27 cellular contexts compared by ENCODE assay signal in the genomic region with DNA sequence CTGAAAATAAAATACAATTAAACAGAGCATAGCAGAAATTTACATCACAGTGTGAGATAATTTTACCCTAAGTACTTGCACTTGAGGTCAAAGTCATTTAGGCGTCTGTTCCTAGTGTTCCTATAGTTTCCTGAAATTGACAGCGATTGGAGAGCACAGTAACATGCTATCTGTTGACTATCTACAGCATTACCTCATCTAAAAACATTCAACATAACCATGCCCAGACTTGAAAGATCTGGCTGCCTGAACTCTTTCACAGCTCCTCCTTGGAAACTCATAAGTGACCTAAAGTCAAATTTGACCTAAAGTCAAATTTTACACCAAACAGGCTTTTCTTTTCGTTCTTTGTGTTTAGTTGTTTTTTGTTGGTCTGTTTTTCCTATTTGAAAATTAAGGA.
"Had no signal": no experiment of that assay in that cellular context is flagged by ENCODE, and none has a peak within 500 bp of the region (broad histone marks: within the 10 kb centered on the region; RNA-seq: fewer than 3 reads in every experiment).

No MANE protein-coding gene starts in this region.

- H3K36me3 ChIP-seq: adrenal gland, cardiac muscle cell, SJSA1 had no signal

- H3K4me1 ChIP-seq: adrenal gland, body of pancreas, SJSA1 had no signal

- H3K36me3 Mint-ChIP-seq: activated naive CD8-positive, alpha-beta T cell treated with anti-CD3 and anti-CD28 coated beads, Interleukin-2, amount 10 ng/mL, durations not matched to agents 7 days and 5 days had no signal

- FAIRE-seq: K562 had no signal

- H3K9me3 Mint-ChIP-seq: activated naive CD8-positive, alpha-beta T cell treated with anti-CD3 and anti-CD28 coated beads, Interleukin-2, amount 10 ng/mL, durations not matched to agents 7 days and 5 days had no signal

- H3K27me3 ChIP-seq: adrenal gland, body of pancreas, cardiac muscle cell, SJSA1 had no signal

- H3K4me3 Mint-ChIP-seq: activated CD8-positive, alpha-beta T cell treated with anti-CD3 and anti-CD28 coated beads, Interleukin-2, amount 10 ng/mL, durations not matched to agents 7 days and 5 days; activated naive CD8-positive, alpha-beta T cell treated with anti-CD3 and anti-CD28 coated beads, Interleukin-2, amount 10 ng/mL, durations not matched to agents 7 days and 5 days; T-helper 17 cell; WTC11 had no signal

- H3K9me3 ChIP-seq: adrenal gland, body of pancreas, SJSA1 had no signal

- H3K27ac Mint-ChIP-seq: activated CD8-positive, alpha-beta T cell treated with anti-CD3 and anti-CD28 coated beads, Interleukin-2, amount 10 ng/mL, durations not matched to agents 7 days and 5 days; activated naive CD8-positive, alpha-beta T cell treated with anti-CD3 and anti-CD28 coated beads, Interleukin-2, amount 10 ng/mL, durations not matched to agents 7 days and 5 days; T-helper 17 cell; WTC11 had no signal

- H3K27me3 Mint-ChIP-seq: activated naive CD8-positive, alpha-beta T cell treated with anti-CD3 and anti-CD28 coated beads, Interleukin-2, amount 10 ng/mL, durations not matched to agents 7 days and 5 days had no signal

- DNase-seq: activated CD4-positive, alpha-beta T cell treated with anti-CD3 and anti-CD28 coated beads for 48 hours; activated CD4-positive, alpha-beta T cell treated with anti-CD3 and anti-CD28 coated beads, Interleukin-2, amount 50 U/mL, for 4 hours; activated CD4-positive, CD25-positive, alpha-beta regulatory T cell treated with anti-CD3 and anti-CD28 coated beads, Interleukin-2, amount 50 U/mL, for 72 hours; activated CD8-positive, alpha-beta memory T cell treated with anti-CD3 and anti-CD28 coated beads, Interleukin-2, amount 50 U/mL, for 48 hours; activated CD8-positive, alpha-beta T cell treated with anti-CD3 and anti-CD28 coated beads, Interleukin-2, amount 10 ng/mL, durations not matched to agents 7 days and 5 days; activated naive CD4-positive, alpha-beta T cell treated with anti-CD3 and anti-CD28 coated beads, Interleukin-2, amount 50 U/mL, for 16 hours; activated naive CD8-positive, alpha-beta T cell treated with anti-CD3 and anti-CD28 coated beads, Interleukin-2, amount 10 ng/mL, durations not matched to agents 7 days and 5 days; activated T-cell treated with anti-CD3 and anti-CD28 coated beads, Interleukin-2, amount 50 U/mL, for 1 hour; adrenal gland; aorta; body of pancreas; Karpas-422; NCI-H1048; NCI-H1930; NCI-H2171; NCI-H2227 treated with DMSO at 0.1 percent for 48 hours; NCI-H526; NCI-H774; RPMI8226; SHP77; T-helper 17 cell; T-helper 9 cell had no signal

- ATAC-seq: activated CD8-positive, alpha-beta T cell treated with anti-CD3 and anti-CD28 coated beads, Interleukin-2, amount 10 ng/mL, durations not matched to agents 7 days and 5 days; body of pancreas; K562; Panc1; T-helper 17 cell; WTC11 had no signal

- H3K4me3 ChIP-seq: adrenal gland, body of pancreas, cardiac muscle cell, K562, SJSA1 had no signal

- H3K4me1 Mint-ChIP-seq: activated naive CD8-positive, alpha-beta T cell treated with anti-CD3 and anti-CD28 coated beads, Interleukin-2, amount 10 ng/mL, durations not matched to agents 7 days and 5 days; T-helper 17 cell had no signal

- H3K27ac ChIP-seq: adrenal gland, body of pancreas, cardiac muscle cell, SJSA1 had no signal
